Comparison of ENCODE assay signal across 13 cellular contexts in genomic region chr1:153571706-153572105, GRCh38. TPM values are rescaled to one million over a fixed set of nuclear protein-coding genes. Genes with fewer than 3 reads are reported as not detected.
DNase-seq lines count a peak whose midpoint lies in the region; ATAC-seq and TF ChIP-seq lines count a peak whose summit lies in the region.
"Had no signal": no experiment of that assay in that cellular context is flagged by ENCODE, and none has a peak within 500 bp of the region (broad histone marks: within the 10 kb centered on the region; RNA-seq: fewer than 3 reads in every experiment).

No MANE protein-coding gene starts in this region.

- TF ChIP-seq CTCF in mammary epithelial cell (conservative IDR thresholded peaks at IDR 0.05 in 1 of 2, IDR thresholded peaks at IDR 0.05 in 1 of 2; ENCODE audit: extremely low read depth in 1 of 2, insufficient read depth in 1 of 2, low read depth in 1 of 2, low read length in 2 of 2) (no peak), tibial nerve (IDR thresholded peaks at IDR 0.05) (no peak), right atrium auricular region (IDR thresholded peaks at IDR 0.05) (no peak), spleen (IDR thresholded peaks at IDR 0.05 in 8 of 11, conservative IDR thresholded peaks at IDR 0.05 in 3 of 11) (no peak)

- no peaks in the 10 kb centered on the region for H3K27me3 ChIP-seq in mammary epithelial cell (ENCODE audit: insufficient read depth, low read length)
- no peaks in the 10 kb centered on the region for H3K27me3 ChIP-seq in mesendoderm (ENCODE audit: insufficient read depth, low read length, poor library complexity)
- H3K27me3 ChIP-seq in tibial nerve, result no peaks in the 10 kb centered on the region
- H3K27me3 ChIP-seq in right atrium auricular region, result no peaks in the 10 kb centered on the region
- peaks cover 0 to 4% (median 0%) of the 10 kb centered on the region in 7 donors for H3K27me3 ChIP-seq in spleen (replicated peaks in 1 of 7)
- H3K27me3 ChIP-seq: cardiac muscle cell had no signal

- H3K18ac ChIP-seq in mesendoderm (ENCODE audit: low read length), result no peak overlapping the region

- H3K4me1 Mint-ChIP-seq in activated T-cell treated with anti-CD3 and anti-CD28 coated beads, Interleukin-2, amount 50 U/mL, for 72 hours (ENCODE audit: low read depth), result peaks cover 65% of the 10 kb centered on the region

- H3K4me3 Mint-ChIP-seq in activated T-cell treated with anti-CD3 and anti-CD28 coated beads, Interleukin-2, amount 50 U/mL, for 72 hours, result peak overlapping the region; percentile 31 to 44
- H3K4me3 Mint-ChIP-seq: endodermal cell had no signal

- WGBS in mammary epithelial cell (ENCODE audit: low coverage, missing lambda C conversion rate), result 92% methylated on average over 6 of the region's 7 CpGs
- WGBS in mesendoderm (ENCODE audit: extremely low coverage, insufficient coverage, low lambda C conversion rate), result no CpG with 5 or more reads among the region's 7 CpGs
- WGBS in tibial nerve, 2 donors, result 72% methylated on average over 7 of the region's 7 CpGs
- WGBS in spleen, 5 donors, result 63 to 78% (median 75%) methylated on average over 7 of the region's 7 CpGs

- H3K79me1 ChIP-seq in mesendoderm (ENCODE audit: low read length), result no peaks in the 10 kb centered on the region

- CTCF ChIA-PET in mammary epithelial cell (lab: Charles Lee; ENCODE audit: low non-redundant PET), result interaction anchor here (1.7 kb wide), 1 partner anchor 42 kb away, joined by 6 read pairs; no protein-coding TSS in a partner anchor

- no TSS peak for BruUV-seq in mammary epithelial cell (replicated peaks; lab: Mats Ljungman, UMichigan)

- peak overlapping the region; percentile 26 for H3K9ac ChIP-seq in mammary epithelial cell (ENCODE audit: insufficient read depth, low read length)
- H3K9ac ChIP-seq in mesendoderm (ENCODE audit: low read length), result no peak overlapping the region

- H3K36me3 ChIP-seq in mammary epithelial cell (ENCODE audit: insufficient read depth, low read length) (no peaks in the 10 kb centered on the region), mesendoderm (ENCODE audit: control insufficient read depth, insufficient read depth, low read length) (no peaks in the 10 kb centered on the region), tibial nerve (no peaks in the 10 kb centered on the region), right atrium auricular region (no peaks in the 10 kb centered on the region), spleen (no peaks in the 10 kb centered on the region)
- H3K36me3 ChIP-seq: cardiac muscle cell had no signal

- H3K27ac ChIP-seq in mammary epithelial cell (ENCODE audit: insufficient read depth, low read depth, low read length) (peak overlapping the region; percentile 78), mesendoderm (ENCODE audit: low read depth, low read length) (no peak overlapping the region), tibial nerve (peak overlapping the region in 3 of 4 donors; percentile 55 to 93 (median 62)), right atrium auricular region (peak overlapping the region in 1 of 2 donors; percentile 55), spleen (no peak overlapping the region)
- H3K27ac ChIP-seq: cardiac muscle cell had no signal

- no peaks in the 10 kb centered on the region for H4K20me1 ChIP-seq in mammary epithelial cell (ENCODE audit: insufficient read depth, low read length)

- H3K4me1 ChIP-seq in mammary epithelial cell (ENCODE audit: insufficient read depth, low read length) (peaks cover 46% of the 10 kb centered on the region), mesendoderm (ENCODE audit: control insufficient read depth, low read depth, low read length) (peaks cover 7% of the 10 kb centered on the region), tibial nerve (peaks cover 0 to 42% (median 28%) of the 10 kb centered on the region in 4 donors), right atrium auricular region (peaks cover 0 to 40% of the 10 kb centered on the region in 2 donors), spleen (peaks cover 22 to 54% (median 37%) of the 10 kb centered on the region in 6 donors)

- H3K56ac ChIP-seq in mesendoderm (ENCODE audit: low read length), result peak overlapping the region; percentile 52

- intact Hi-C loops in mammary epithelial cell (cut with micrococcal nuclease), result loop anchor here (1.0 to 2.0 kb wide), 10 partner anchors 37 to 419 kb away; partner anchors contain the start of genes CHTOP, RAB13, RPS27 and S100A13
- intact Hi-C loops in spleen (cut with DNase I; ENCODE audit: low total_unique reads), result loop anchor here (5.0 kb wide), 1 partner anchor 46 kb away; the partner anchor contains the start of gene S100A14

- dilution Hi-C loops in mammary epithelial cell (cut with HindIII; ENCODE audit: low sequenced_read_pairs), result no loop called here

- H4K8ac ChIP-seq in mesendoderm (ENCODE audit: low read depth, low read length), result no peak overlapping the region

- no peak overlapping the region for H2BK120ac ChIP-seq in mesendoderm (ENCODE audit: low read depth, low read length)

- peaks cover 3% of the 10 kb centered on the region in 2 donors for H3K36me3 Mint-ChIP-seq in activated T-cell treated with anti-CD3 and anti-CD28 coated beads, Interleukin-2, amount 50 U/mL, for 72 hours (ENCODE audit: insufficient read depth in 2 of 2)

- H3K23ac ChIP-seq in mesendoderm (ENCODE audit: low read length), result no peak overlapping the region

- H3K4me3 ChIP-seq in mammary epithelial cell (replicated peaks in 1 of 3; ENCODE audit: insufficient read depth in 1 of 3, low read depth in 2 of 3, low read length in 3 of 3) (no peak overlapping the region), mesendoderm (ENCODE audit: low read length) (no peak overlapping the region), tibial nerve (no peak overlapping the region), right atrium auricular region (no peak overlapping the region), spleen (no peak overlapping the region)
- H3K4me3 ChIP-seq: cardiac muscle cell, smooth muscle cell had no signal

- H3K4me2 ChIP-seq in mammary epithelial cell (ENCODE audit: insufficient read depth, low read depth, low read length), result peak overlapping the region; percentile 78
- no peak overlapping the region for H3K4me2 ChIP-seq in mesendoderm (ENCODE audit: low read length)

- no peak for DNase-seq in activated T-cell treated with anti-CD3 and anti-CD28 coated beads, Interleukin-2, amount 50 U/mL, for 72 hours
- no peak for DNase-seq in activated T-cell treated with anti-CD3 and anti-CD28 coated beads, Interleukin-2, amount 50 U/mL, for 1 hour
- no peak for DNase-seq in mammary epithelial cell
- no peak for DNase-seq in mesendoderm
- no peak for DNase-seq in tibial nerve (ENCODE audit: low spot score in 2 of 2)
- no peak for DNase-seq in right atrium auricular region (ENCODE audit: low spot score)
- no peak for DNase-seq in spleen

- H3K9me3 Mint-ChIP-seq in activated T-cell treated with anti-CD3 and anti-CD28 coated beads, Interleukin-2, amount 50 U/mL, for 72 hours, result no peaks in the 10 kb centered on the region

- H2BK5ac ChIP-seq in mesendoderm (ENCODE audit: low read length), result no peak overlapping the region

- ATAC-seq in activated T-cell treated with anti-CD3 and anti-CD28 coated beads, Interleukin-2, amount 50 U/mL, for 72 hours (replicated peaks in 1 of 2), result no peak
- ATAC-seq in HG02970 (IDR thresholded peaks at IDR 0.05; ENCODE audit: low FRiP score, unreplicated experiment), result no peak

- peak overlapping the region; percentile 61 for H3K27ac Mint-ChIP-seq in activated T-cell treated with anti-CD3 and anti-CD28 coated beads, Interleukin-2, amount 50 U/mL, for 72 hours
- H3K27ac Mint-ChIP-seq: endodermal cell had no signal

- H3K9me3 ChIP-seq in mammary epithelial cell (replicated peaks; ENCODE audit: insufficient read depth, low read length), result no peaks in the 10 kb centered on the region
- H3K9me3 ChIP-seq in tibial nerve, result no peaks in the 10 kb centered on the region
- H3K9me3 ChIP-seq in right atrium auricular region, result no peaks in the 10 kb centered on the region
- H3K9me3 ChIP-seq in spleen, result no peaks in the 10 kb centered on the region

- in situ Hi-C loops in mammary epithelial cell (cut with MboI; ENCODE audit: low sequenced_read_pairs in 2 of 2), result loop anchor here in 1 of 2 donors (5.0 kb wide), 1 partner anchor 56 kb away; the partner anchor contains the start of genes S100A1 and S100A13

- no peak overlapping the region for H2AFZ ChIP-seq in mammary epithelial cell (ENCODE audit: low read depth, low read length)

- no peak overlapping the region for H2BK15ac ChIP-seq in mesendoderm (replicated peaks; ENCODE audit: low read depth)

- H3K79me2 ChIP-seq in mammary epithelial cell (ENCODE audit: insufficient read depth, low read length) (no peaks in the 10 kb centered on the region), mesendoderm (ENCODE audit: control insufficient read depth, insufficient read depth, low read length) (no peaks in the 10 kb centered on the region)

- no peak overlapping the region for H4K5ac ChIP-seq in mesendoderm (ENCODE audit: low read length)

- TF ChIP-seq POLR2A in tibial nerve (IDR thresholded peaks at IDR 0.05) (no peak), spleen (IDR thresholded peaks at IDR 0.05) (no peak)

- H3K27me3 Mint-ChIP-seq in activated T-cell treated with anti-CD3 and anti-CD28 coated beads, Interleukin-2, amount 50 U/mL, for 72 hours (ENCODE audit: low read depth), result peaks cover 6% of the 10 kb centered on the region

- H3K4ac ChIP-seq in mesendoderm (ENCODE audit: low read depth, low read length), result no peak overlapping the region

- no peak overlapping the region for H2AK5ac ChIP-seq in mesendoderm (ENCODE audit: low read length)

- TF ChIP-seq EP300 in tibial nerve (IDR thresholded peaks at IDR 0.05), result no peak

RNA-seq across cellular contexts. Expression of gene S100A2, which starts 6.1 kb away (rescaled TPM):
- 1 to 10 TPM; 1.7 to 5.0 TPM for total RNA-seq in activated T-cell treated with anti-CD3 and anti-CD28 coated beads, Interleukin-2, amount 50 U/mL, for 72 hours
- total RNA-seq in mammary epithelial cell (over 10,000 TPM in 1 of 2 donors, 1,000 to 10,000 TPM in 1; 2,255 to 12,622 TPM), tibial nerve (10 to 100 TPM in 1 of 4 donors, 1 to 10 TPM in 2, not detected in 1; 2.3 to 12.6 (median 4.2) TPM), right atrium auricular region (not detected), spleen (under 1 TPM in 2 of 7 donors, not detected in 5; 0.60 to 0.97 TPM)
- polyA plus RNA-seq in mammary epithelial cell (15,689 TPM), spleen (1 to 10 TPM in 2 of 3 donors, under 1 TPM in 1; 0.61 to 5.2 (median 2.8) TPM)
- 4,465 TPM for polyA minus RNA-seq in mammary epithelial cell
- polyA plus RNA-seq in mesendoderm (2013, experiment 1 of 2), result 1.9 TPM
- 2.1 TPM for polyA plus RNA-seq in mesendoderm (2013, experiment 2 of 2)
- total RNA-seq: cardiac muscle cell had no signal

RNA-seq across cellular contexts. Expression of gene S100A3, which starts 22.6 kb away (rescaled TPM):
- not detected for total RNA-seq in activated T-cell treated with anti-CD3 and anti-CD28 coated beads, Interleukin-2, amount 50 U/mL, for 72 hours
- total RNA-seq in mammary epithelial cell (10 to 100 TPM in 1 of 2 donors, 1 to 10 TPM in 1; 3.5 to 58.6 TPM), tibial nerve (1 to 10 TPM in 2 of 4 donors, not detected in 2; 1.1 to 2.7 TPM), right atrium auricular region (1 to 10 TPM; 1.8 to 3.4 TPM), spleen (1 to 10 TPM in 2 of 7 donors, under 1 TPM in 1, not detected in 4; 0.44 to 1.3 (median 1.0) TPM)
- polyA plus RNA-seq in mammary epithelial cell (46.1 TPM), spleen (1 to 10 TPM; 1.1 to 2.6 (median 2.2) TPM)
- polyA minus RNA-seq in mammary epithelial cell, result 17.4 TPM
- polyA plus RNA-seq in mesendoderm (2013, experiment 1 of 2), result 0.48 TPM
- polyA plus RNA-seq in mesendoderm (2013, experiment 2 of 2), result 0.55 TPM
- total RNA-seq: cardiac muscle cell, endodermal cell had no signal

RNA-seq across cellular contexts. Expression of gene S100A4, which starts 26.1 kb away (rescaled TPM):
- 100 to 1,000 TPM in 1 of 2 donors, 10 to 100 TPM in 1; 96.1 to 198 TPM for total RNA-seq in activated T-cell treated with anti-CD3 and anti-CD28 coated beads, Interleukin-2, amount 50 U/mL, for 72 hours
- 1 to 10 TPM; 4.3 to 9.9 TPM for total RNA-seq in mammary epithelial cell
- 24.2 TPM for polyA plus RNA-seq in mammary epithelial cell
- polyA minus RNA-seq in mammary epithelial cell, result not detected
- 19.8 TPM for polyA plus RNA-seq in mesendoderm (2013, experiment 1 of 2)
- polyA plus RNA-seq in mesendoderm (2013, experiment 2 of 2), result 20.5 TPM
- total RNA-seq in tibial nerve, result 100 to 1,000 TPM; 398 to 439 (median 420) TPM
- 100 to 1,000 TPM; 144 to 156 TPM for total RNA-seq in right atrium auricular region
- 100 to 1,000 TPM; 161 to 521 (median 309) TPM for total RNA-seq in spleen
- polyA plus RNA-seq in spleen, result 100 to 1,000 TPM; 309 to 755 (median 572) TPM
- total RNA-seq: SK-MEL-5 had no signal

RNA-seq across cellular contexts. Expression of gene S100A5, which starts 31.0 kb away (rescaled TPM):
- total RNA-seq in activated T-cell treated with anti-CD3 and anti-CD28 coated beads, Interleukin-2, amount 50 U/mL, for 72 hours, result 1 to 10 TPM; 2.8 to 4.4 TPM
- total RNA-seq in mammary epithelial cell, result not detected
- polyA plus RNA-seq in mammary epithelial cell, result 0.34 TPM
- polyA minus RNA-seq in mammary epithelial cell, result not detected
- not detected for polyA plus RNA-seq in mesendoderm (2013, experiment 1 of 2)
- polyA plus RNA-seq in mesendoderm (2013, experiment 2 of 2), result not detected
- not detected for total RNA-seq in tibial nerve
- not detected for total RNA-seq in right atrium auricular region
- 1 to 10 TPM in 1 of 7 donors, not detected in 6; 2.8 TPM for total RNA-seq in spleen
- polyA plus RNA-seq in spleen, result under 1 TPM in 2 of 3 donors, not detected in 1; 0.32 to 0.46 TPM
- total RNA-seq: cardiac muscle cell, endodermal cell, omental fat pad, SK-MEL-5 had no signal

RNA-seq across cellular contexts. Expression of gene S100A6, which starts 35.9 kb away (rescaled TPM):
- 100 to 1,000 TPM; 219 to 358 TPM for total RNA-seq in activated T-cell treated with anti-CD3 and anti-CD28 coated beads, Interleukin-2, amount 50 U/mL, for 72 hours
- total RNA-seq in mammary epithelial cell (1,000 to 10,000 TPM; 1,155 to 2,455 TPM), tibial nerve (1,000 to 10,000 TPM in 2 of 4 donors, 100 to 1,000 TPM in 2; 651 to 1,173 (median 946) TPM), right atrium auricular region (100 to 1,000 TPM; 156 to 324 TPM), spleen (100 to 1,000 TPM; 121 to 403 (median 193) TPM)
- polyA plus RNA-seq in mammary epithelial cell (2,730 TPM), spleen (100 to 1,000 TPM; 578 to 779 (median 653) TPM)
- 719 TPM for polyA minus RNA-seq in mammary epithelial cell
- polyA plus RNA-seq in mesendoderm (2013, experiment 1 of 2), result 11.6 TPM
- polyA plus RNA-seq in mesendoderm (2013, experiment 2 of 2), result 10.1 TPM

Comparison
In these comparisons a context has a peak if more than half of its experiments do, and no peak if none do; other contexts are left out.
1. H3K27ac ChIP-seq: peak in mammary epithelial cell (single experiment) and tibial nerve (3 of 4); none in mesendoderm (single experiment) and spleen (0 of 8).
2. RNA of gene S100A2, which starts 6.1 kb away (total RNA-seq): 2,255 to 12,622 TPM in mammary epithelial cell; 1.7 to 5.0 TPM in activated T-cell treated with anti-CD3 and anti-CD28 coated beads, Interleukin-2, amount 50 U/mL, for 72 hours, 2.3 to 12.6 TPM in tibial nerve, not detected in right atrium auricular region and 0.60 to 0.97 TPM in spleen; every median in the first group is over 100 times any median in the second.
3. RNA of gene S100A4, which starts 26.1 kb away (total RNA-seq): 398 to 439 TPM in tibial nerve, 161 to 521 TPM in spleen, 96.1 to 198 TPM in activated T-cell treated with anti-CD3 and anti-CD28 coated beads, Interleukin-2, amount 50 U/mL, for 72 hours and 144 to 156 TPM in right atrium auricular region; 4.3 to 9.9 TPM in mammary epithelial cell; every median in the first group is over 4 times any median in the second.